Comparison of ENCODE assay signal across 13 cellular contexts in genomic region chr3:17398959-17399551, GRCh38.
DNase-seq lines count a peak whose midpoint lies in the region; ATAC-seq and TF ChIP-seq lines count a peak whose summit lies in the region.
"Had no signal": no experiment of that assay in that cellular context is flagged by ENCODE, and none has a peak within 500 bp of the region (broad histone marks: within the 10 kb centered on the region; RNA-seq: fewer than 3 reads in every experiment).

No MANE protein-coding gene starts in this region.

- peak overlapping the region; percentile 24; the same call in 1 of the 2 replicates for H3K27ac ChIP-seq in SU-DHL-6 (ENCODE audit: low read depth, low read length)
- H3K27ac ChIP-seq in gastroesophageal sphincter, result no peak overlapping the region
- no peak overlapping the region for H3K27ac ChIP-seq in aorta (ENCODE audit: low read depth in 1 of 2, low read length in 2 of 2)
- H3K27ac ChIP-seq: VCaP had no signal

- no peak overlapping the region for H3K27ac Mint-ChIP-seq in activated naive CD4-positive, alpha-beta T cell treated with anti-CD3 and anti-CD28 coated beads, Interleukin-2, amount 50 U/mL, for 72 hours
- H3K27ac Mint-ChIP-seq: CD4-positive, alpha-beta T cell had no signal

- H3F3A ChIP-seq in SU-DHL-6 (ENCODE audit: insufficient read depth), result peaks cover 3% of the 10 kb centered on the region; the same call in 1 of the 2 replicates

- H3K9ac ChIP-seq in SU-DHL-6 (ENCODE audit: low read length), result no peak overlapping the region

- H4K20me1 ChIP-seq in SU-DHL-6 (ENCODE audit: low read depth, low read length), result no peaks in the 10 kb centered on the region

- H3K36me3 Mint-ChIP-seq in activated naive CD4-positive, alpha-beta T cell treated with anti-CD3 and anti-CD28 coated beads, Interleukin-2, amount 50 U/mL, for 72 hours, result peaks cover 0 to 3% of the 10 kb centered on the region in 2 donors

- H3K36me3 ChIP-seq in SU-DHL-6 (ENCODE audit: low read length) (peaks cover 13% of the 10 kb centered on the region; the same call in 1 of the 2 replicates), gastroesophageal sphincter (peaks cover 0 to 18% of the 10 kb centered on the region in 2 donors), aorta (ENCODE audit: control insufficient read depth in 1 of 2, insufficient read depth in 2 of 2, low read length in 1 of 2) (peaks cover 0 to 5% of the 10 kb centered on the region in 2 donors)

- WGBS in gastroesophageal sphincter (ENCODE audit: low coverage in 1 of 2), 2 donors, result 86 to 89% methylated on average over 2 of the region's 2 CpGs
- WGBS in aorta, 2 donors, result 96% methylated on average over 2 of the region's 2 CpGs

- H2AFZ ChIP-seq in SU-DHL-6 (ENCODE audit: low read depth, low read length, severe bottlenecking), result no peak overlapping the region

- no peaks in the 10 kb centered on the region for H3K9me3 ChIP-seq in SU-DHL-6 (ENCODE audit: insufficient read depth, low read length)
- no peaks in the 10 kb centered on the region for H3K9me3 ChIP-seq in gastroesophageal sphincter
- no peaks in the 10 kb centered on the region for H3K9me3 ChIP-seq in aorta (ENCODE audit: control insufficient read depth, low read length)

- no peak for TF ChIP-seq POLR2A in gastroesophageal sphincter (IDR thresholded peaks at IDR 0.05)

- intact Hi-C loops in aorta (cut with DNase I), result no loop called here

- no peaks in the 10 kb centered on the region for H3K79me2 ChIP-seq in SU-DHL-6 (ENCODE audit: insufficient read depth, low read length)

- DNase-seq in effector CD8-positive, alpha-beta T cell (lab: John Stamatoyannopoulos, UW), result no peak
- no peak for DNase-seq in aorta
- DNase-seq in activated naive CD4-positive, alpha-beta T cell treated with anti-CD3 and anti-CD28 coated beads, Interleukin-2, amount 50 U/mL, for 72 hours (ENCODE audit: low spot score in 2 of 2), result no peak
- DNase-seq: activated naive CD4-positive, alpha-beta T cell; CD4-positive, alpha-beta T cell; Kasumi-1; trophoblast cell had no signal

- no peaks in the 10 kb centered on the region for H3K9me3 Mint-ChIP-seq in activated naive CD4-positive, alpha-beta T cell treated with anti-CD3 and anti-CD28 coated beads, Interleukin-2, amount 50 U/mL, for 72 hours
- H3K9me3 Mint-ChIP-seq: CD4-positive, alpha-beta T cell had no signal

- TF ChIP-seq EP300 in gastroesophageal sphincter (IDR thresholded peaks at IDR 0.05), result no peak

- H3K4me2 ChIP-seq in SU-DHL-6 (ENCODE audit: low read depth, low read length, poor library complexity, severe bottlenecking), result peak overlapping the region; percentile 9

- H3K4me3 ChIP-seq in SU-DHL-6 (ENCODE audit: insufficient read depth, low read length, poor library complexity, severe bottlenecking) (no peak overlapping the region), gastroesophageal sphincter (no peak overlapping the region), aorta (ENCODE audit: low read length in 2 of 2) (no peak overlapping the region)

- H3K27me3 ChIP-seq in SU-DHL-6 (ENCODE audit: low read length), result no peaks in the 10 kb centered on the region
- no peaks in the 10 kb centered on the region for H3K27me3 ChIP-seq in gastroesophageal sphincter
- H3K27me3 ChIP-seq in aorta (ENCODE audit: control insufficient read depth in 1 of 2, insufficient read depth in 2 of 2, low read length in 1 of 2), result no peaks in the 10 kb centered on the region

- H3K9me2 ChIP-seq in SU-DHL-6 (replicated peaks; ENCODE audit: insufficient read depth, low read length), result no peaks in the 10 kb centered on the region

- no peaks in the 10 kb centered on the region for H3K4me1 ChIP-seq in gastroesophageal sphincter
- peaks cover 2 to 3% of the 10 kb centered on the region in 2 donors for H3K4me1 ChIP-seq in aorta (ENCODE audit: control insufficient read depth in 1 of 2, insufficient read depth in 2 of 2, low read length in 2 of 2)

- ATAC-seq in GM18517 (IDR thresholded peaks at IDR 0.05; ENCODE audit: unreplicated experiment) (peak; percentile 98), GM21528 (IDR thresholded peaks at IDR 0.05; ENCODE audit: low FRiP score, unreplicated experiment) (peak; percentile 98), HG03135 (IDR thresholded peaks at IDR 0.05; ENCODE audit: unreplicated experiment) (peak; percentile 92), gastroesophageal sphincter (no peak), aorta (ENCODE audit: low FRiP score) (no peak)
- no peak for ATAC-seq in activated naive CD4-positive, alpha-beta T cell treated with anti-CD3 and anti-CD28 coated beads, Interleukin-2, amount 50 U/mL, for 72 hours

- TF ChIP-seq CTCF in SU-DHL-6 (IDR thresholded peaks at IDR 0.05; ENCODE audit: insufficient read depth, low read length, poor library complexity, severe bottlenecking) (no peak), gastroesophageal sphincter (IDR thresholded peaks at IDR 0.05) (no peak)

Comparison
In these comparisons a context has a peak if more than half of its experiments do, and no peak if none do; other contexts are left out.
1. ATAC-seq: peak in GM18517 (single experiment), GM21528 (single experiment) and HG03135 (single experiment); none in gastroesophageal sphincter (single experiment), aorta (single experiment) and activated naive CD4-positive, alpha-beta T cell treated with anti-CD3 and anti-CD28 coated beads, Interleukin-2, amount 50 U/mL, for 72 hours (0 of 2).